Comparison of ENCODE assay signal across 11 cellular contexts in genomic region chr6:3013486-3013885, GRCh38. TPM values are rescaled to one million over a fixed set of nuclear protein-coding genes. Genes with fewer than 3 reads are reported as not detected.
A peak's percentile ranks its signal among the peaks of the same experiment; 100 is the strongest.
DNase-seq lines count a peak whose midpoint lies in the region; ATAC-seq, FAIRE-seq and TF ChIP-seq lines count a peak whose summit lies in the region.
"Had no signal": no experiment of that assay in that cellular context is flagged by ENCODE, and none has a peak within 500 bp of the region (broad histone marks: within the 10 kb centered on the region; RNA-seq: fewer than 3 reads in every experiment).

No MANE protein-coding gene starts in this region.

- no peak for TF ChIP-seq CTCF in bronchial epithelial cell (IDR thresholded peaks at IDR 0.05; ENCODE audit: insufficient read depth, low read length, severe bottlenecking)

- no peak overlapping the region for H3K4me3 Mint-ChIP-seq in T-helper 2 cell treated with Interferon-gamma antibody and Interleukin-4, amounts not matched to agents 5 μg/mL and 100 μg/mL, for 36 hours
- H3K4me3 Mint-ChIP-seq: activated T-cell treated with anti-CD3 and anti-CD28 coated beads, Interleukin-2, amount 50 U/mL, for 4 hours had no signal

- H3K9me3 Mint-ChIP-seq in T-helper 2 cell treated with Interferon-gamma antibody and Interleukin-4, amounts not matched to agents 5 μg/mL and 100 μg/mL, for 36 hours, result peaks cover 44% of the 10 kb centered on the region

- H3K27ac Mint-ChIP-seq in T-helper 2 cell treated with Interferon-gamma antibody and Interleukin-4, amounts not matched to agents 5 μg/mL and 100 μg/mL, for 36 hours, result no peak overlapping the region

- peaks cover 10% of the 10 kb centered on the region for H3K36me3 ChIP-seq in bronchial epithelial cell (ENCODE audit: control insufficient read depth, insufficient read depth, low read length)

- no peak overlapping the region for H3K27ac ChIP-seq in caudate nucleus (ENCODE audit: low read depth, low read length)
- H3K27ac ChIP-seq: Peyer's patch had no signal

- no peak overlapping the region for H3K4me3 ChIP-seq in bronchial epithelial cell (ENCODE audit: low read depth, low read length)
- H3K4me3 ChIP-seq: Peyer's patch had no signal

- peaks cover 74% of the 10 kb centered on the region for H3K36me3 Mint-ChIP-seq in T-helper 2 cell treated with Interferon-gamma antibody and Interleukin-4, amounts not matched to agents 5 μg/mL and 100 μg/mL, for 36 hours (ENCODE audit: low read depth)

- FAIRE-seq in bronchial epithelial cell (lab: Jason Lieb, UNC), result no peak

- ATAC-seq in GM21390 (IDR thresholded peaks at IDR 0.05; ENCODE audit: unreplicated experiment), result no peak
- ATAC-seq: activated T-cell treated with anti-CD3 and anti-CD28 coated beads, Interleukin-2, amount 50 U/mL, for 4 hours had no signal

- DNase-seq in Daoy (ENCODE audit: low read depth), result peak; percentile 89
- peak; percentile 1 for DNase-seq in NCI-H510A (lab: John Stamatoyannopoulos, UW)
- DNase-seq in bronchial epithelial cell (ENCODE audit: low read depth), result peak; percentile 85
- DNase-seq in lung microvascular endothelial cell (ENCODE audit: low read depth in 2 of 2), result peak; percentile 6 to 59
- DNase-seq in T-helper 2 cell treated with Interferon-gamma antibody and Interleukin-4, amounts not matched to agents 5 μg/mL and 100 μg/mL, for 36 hours (ENCODE audit: low spot score), result no peak
- DNase-seq in SK-N-DZ (ENCODE audit: low spot score), result no peak
- no peak for DNase-seq in caudate nucleus (lab: John Stamatoyannopoulos, UW)
- DNase-seq: activated T-cell treated with anti-CD3 and anti-CD28 coated beads, Interleukin-2, amount 50 U/mL, for 4 hours; stimulated activated CD4-positive, alpha-beta T cell treated with anti-CD3 and anti-CD28 coated beads, Interleukin-4, amount 100 ng/mL, for 24 hours had no signal

- H3K27me3 ChIP-seq in bronchial epithelial cell (ENCODE audit: control insufficient read depth, insufficient read depth, low read length), result no peaks in the 10 kb centered on the region
- H3K27me3 ChIP-seq: Peyer's patch had no signal

- peaks cover 8% of the 10 kb centered on the region for H3K4me1 Mint-ChIP-seq in T-helper 2 cell treated with Interferon-gamma antibody and Interleukin-4, amounts not matched to agents 5 μg/mL and 100 μg/mL, for 36 hours (ENCODE audit: low read depth)

- H3K27me3 Mint-ChIP-seq in T-helper 2 cell treated with Interferon-gamma antibody and Interleukin-4, amounts not matched to agents 5 μg/mL and 100 μg/mL, for 36 hours (ENCODE audit: low read depth), result no peaks in the 10 kb centered on the region

RNA-seq across cellular contexts. Expression of gene NQO2, which starts 13.8 kb away (rescaled TPM):
- total RNA-seq in Daoy (2014; rRNA removed; shearing (Covaris generic)), result 8.5 and 17.5 TPM in 2 replicates
- total RNA-seq in bronchial epithelial cell (20.5 and 39.4 TPM in 2 replicates), lung microvascular endothelial cell (7.6 and 8.5 TPM in 2 replicates)
- 5.3 and 5.4 TPM in 2 replicates for polyA plus RNA-seq in SK-N-DZ (2014; cell fraction: cytosol; rRNA removed)
- 2.5 and 2.8 TPM in 2 replicates for polyA plus RNA-seq in SK-N-DZ (2014; cell fraction: nucleus; rRNA removed)

RNA-seq across cellular contexts. Expression of gene SERPINB6, which starts 42.1 kb away (rescaled TPM):
- 38.7 and 46.4 TPM in 2 replicates for total RNA-seq in Daoy (2014; rRNA removed; shearing (Covaris generic))
- 34.3 and 48.7 TPM in 2 replicates for total RNA-seq in bronchial epithelial cell
- 79.0 and 112 TPM in 2 replicates for total RNA-seq in lung microvascular endothelial cell
- polyA plus RNA-seq in SK-N-DZ (2014; cell fraction: cytosol; rRNA removed), result 24.6 and 26.2 TPM in 2 replicates
- polyA plus RNA-seq in SK-N-DZ (2014; cell fraction: nucleus; rRNA removed), result 22.0 and 25.7 TPM in 2 replicates

RNA-seq across cellular contexts. Expression of gene RIPK1, which starts 54.8 kb away (rescaled TPM):
- total RNA-seq in Daoy (2014; rRNA removed; shearing (Covaris generic)), result 14.7 and 16.3 TPM in 2 replicates
- total RNA-seq in bronchial epithelial cell (12.6 and 17.4 TPM in 2 replicates), lung microvascular endothelial cell (15.9 and 22.4 TPM in 2 replicates)
- 2.3 and 3.1 TPM in 2 replicates for polyA plus RNA-seq in SK-N-DZ (2014; cell fraction: cytosol; rRNA removed)
- polyA plus RNA-seq in SK-N-DZ (2014; cell fraction: nucleus; rRNA removed), result 2.6 and 3.3 TPM in 2 replicates

Comparison
In these comparisons a context has a peak if more than half of its experiments do, and no peak if none do; other contexts are left out.
1. DNase-seq: peak in Daoy (single experiment), NCI-H510A (single experiment), bronchial epithelial cell (single experiment) and lung microvascular endothelial cell (2 of 2); none in T-helper 2 cell treated with Interferon-gamma antibody and Interleukin-4, amounts not matched to agents 5 μg/mL and 100 μg/mL, for 36 hours (single experiment), SK-N-DZ (single experiment) and caudate nucleus (0 of 61).